8 cellular contexts compared by ENCODE assay signal in genomic region chr4:139301143-139301820, GRCh38. TPM values are rescaled to one million over a fixed set of nuclear protein-coding genes. Genes with fewer than 3 reads are reported as not detected.
DNase-seq lines count a peak whose midpoint lies in the region; ATAC-seq, FAIRE-seq and TF ChIP-seq lines count a peak whose summit lies in the region.

TSS of gene NAA15 (plus strand) at chr4:139301505. CDS start at chr4:139301778, 273 bp downstream.

- no TSS peak for BruUV-seq in HepG2 (replicated peaks; lab: Mats Ljungman, UMichigan)

- peak; percentile 93 for FAIRE-seq in HepG2 (lab: Jason Lieb, UNC)

- POLR2A ChIA-PET in HepG2 (lab: Yijun Ruan, JAX) = interaction anchor here (0.7 to 3.1 kb wide), 19 partner anchors 8 to 364 kb away, joined by 3 to 37 read pairs (median 4); partner anchors contain the start of genes ELF2, MGST2 and NOCT

- H3K9ac ChIP-seq in HepG2 (ENCODE audit: insufficient read depth, low read depth, low read length) = peak within 1 kb of the TSS; percentile 92

- no peak for TF ChIP-seq RAD21 in HepG2 (CRISPR knock-in tag; IDR thresholded peaks at IDR 0.05)

- peak within 1 kb of the TSS; percentile 90 for H2AFZ ChIP-seq in HepG2 (ENCODE audit: low read length)

- DNase-seq in NCI-H774 (lab: John Stamatoyannopoulos, UW) (peak; percentile 90), dermis blood vessel endothelial cell (peak; percentile 99), HepG2 (ENCODE audit: low spot score) (peak; percentile 96)
- DNase-seq in activated CD4-positive, alpha-beta T cell treated with anti-CD3 and anti-CD28 coated beads, Interleukin-2, amount 50 U/mL, for 4 hours = peak; percentile 97
- peak; percentile 96 for DNase-seq in stimulated activated CD4-positive, alpha-beta T cell treated with anti-CD3 and anti-CD28 coated beads, Interleukin-4, amount 100 ng/mL, for 1 hour

- under 1% methylated on average over 36 of the region's 59 CpGs for WGBS in HepG2 (ENCODE audit: low lambda C conversion rate)

- in situ Hi-C loops in HepG2 (cut with HindIII; ENCODE audit: extremely low pct_ligation_motif_present, low pct_unique_long_range_greater_than_20kb) = loop anchor here (10.0 kb wide), 1 partner anchor 216 kb away; no protein-coding TSS in a partner anchor

- peak; percentile 77 to 93 for TF ChIP-seq POLR2A in HepG2 (IDR thresholded peaks at IDR 0.05; ENCODE audit: insufficient read depth in 1 of 2, low read depth in 2 of 2, low read length in 2 of 2)

- intact Hi-C loops in HepG2 (cut with micrococcal nuclease; ENCODE audit: unreplicated experiment) = loop anchor here (2.0 to 5.0 kb wide), 5 partner anchors 124 to 284 kb away; partner anchors contain the start of genes ELF2, NOCT and RAB33B

- H3K4me2 ChIP-seq in HepG2 (ENCODE audit: low read depth, low read length) = peak within 1 kb of the TSS; percentile 73

- H3K4me1 ChIP-seq in HepG2 (ENCODE audit: insufficient read depth, low read length) = peaks cover 69% of the 10 kb centered on the region

- peaks cover 21% of the 10 kb centered on the region for H4K20me1 ChIP-seq in HepG2 (ENCODE audit: insufficient read depth, low read length)

- peak within 1 kb of the TSS; percentile 90 for H3K27ac ChIP-seq in C4-2B
- H3K27ac ChIP-seq in HepG2 (ENCODE audit: extremely low read length, insufficient read depth, low read length) = peak within 1 kb of the TSS; percentile 86

- TF ChIP-seq EP300 in HepG2 (IDR thresholded peaks at IDR 0.05; ENCODE audit: low read depth in 2 of 2, low read length in 2 of 2) (peak; percentile 34 to 41; a peak in 1 of 4 replicates), HepG2 (CRISPR knock-in tag; IDR thresholded peaks at IDR 0.05; ENCODE audit: borderline replicate concordance) (no peak)

- ATAC-seq in GM19395 (IDR thresholded peaks at IDR 0.05; ENCODE audit: unreplicated experiment) = peak; percentile 83
- peak; percentile 81 for ATAC-seq in HG03565 (IDR thresholded peaks at IDR 0.05; ENCODE audit: unreplicated experiment)
- peak; percentile 95 for ATAC-seq in HepG2

- H3K27me3 ChIP-seq in HepG2 (ENCODE audit: control insufficient read depth in 1 of 2, insufficient read depth in 2 of 2, low read length in 2 of 2) = no peaks in the 10 kb centered on the region; a peak in 1 of 5 replicates

- peak within 1 kb of the TSS; percentile 91 to 98 (median 94) for H3K4me3 ChIP-seq in HepG2 (replicated peaks in 1 of 3; ENCODE audit: insufficient read depth in 1 of 3, low read depth in 2 of 3, low read length in 3 of 3)

- H3K36me3 ChIP-seq in HepG2 (replicated peaks in 1 of 2; ENCODE audit: control insufficient read depth in 1 of 2, insufficient read depth in 2 of 2, low read length in 2 of 2) = peaks cover 0 to 3% of the 10 kb centered on the region in 2 experiments; a peak in 2 of 5 replicates

- no peaks in the 10 kb centered on the region for H3K9me3 ChIP-seq in HepG2 (ENCODE audit: low read length)

- peaks cover 62% of the 10 kb centered on the region for H3K79me2 ChIP-seq in HepG2 (ENCODE audit: insufficient read depth, low read length)

- no peak for TF ChIP-seq CTCF in C4-2B (conservative IDR thresholded peaks at IDR 0.05)
- TF ChIP-seq CTCF in HepG2 (CRISPR knock-in tag; IDR thresholded peaks at IDR 0.05) = peak; percentile 29; the same call in 1 of the 2 replicates

- CTCF ChIA-PET in HepG2 (lab: Yijun Ruan, JAX; ENCODE audit: low intra/inter-chr PET ratio, low total read pairs) = no interaction called here

TF ChIP-seq in HepG2, 621 proteins besides CTCF, POLR2A, EP300 and RAD21 (continues in another document):
- TF ChIP-seq ZNF101 (CRISPR knock-in tag; IDR thresholded peaks at IDR 0.05; ENCODE audit: borderline replicate concordance, low read depth) = no peak
- no peak; the same call in 1 of the 2 replicates for TF ChIP-seq ZNF503 (CRISPR knock-in tag; IDR thresholded peaks at IDR 0.05)
- peak; percentile 94 for TF ChIP-seq KAT8 (CRISPR knock-in tag; IDR thresholded peaks at IDR 0.05)
- TF ChIP-seq TRIM24 (CRISPR knock-in tag; IDR thresholded peaks at IDR 0.05) = no peak
- peak; percentile 42; the same call in 1 of the 2 replicates for TF ChIP-seq ZHX1 (CRISPR knock-in tag; IDR thresholded peaks at IDR 0.05; ENCODE audit: low read depth)
- no peak for TF ChIP-seq ZNF674 (CRISPR knock-in tag; IDR thresholded peaks at IDR 0.05; ENCODE audit: low read depth)
- peak; percentile 98 for TF ChIP-seq YY1 (IDR thresholded peaks at IDR 0.05; ENCODE audit: insufficient read depth, insufficient replicate concordance, low read depth, low read length)
- no peak for TF ChIP-seq ZNF569 (CRISPR knock-in tag; IDR thresholded peaks at IDR 0.05; ENCODE audit: borderline replicate concordance)
- 0 out of 2 replicates have a peak, but pooled peaks have one; percentile 11 for TF ChIP-seq ZNF275 (CRISPR knock-in tag; IDR thresholded peaks at IDR 0.05; ENCODE audit: borderline replicate concordance)
- no peak for TF ChIP-seq JUNB (CRISPR knock-in tag; IDR thresholded peaks at IDR 0.05; ENCODE audit: borderline replicate concordance)
- TF ChIP-seq HCFC1 (IDR thresholded peaks at IDR 0.05; ENCODE audit: low read depth, low read length) = peak; percentile 58; the same call in 1 of the 2 replicates
- TF ChIP-seq ZNF776 (CRISPR knock-in tag; IDR thresholded peaks at IDR 0.05) = no peak; the same call in 1 of the 2 replicates

RNA-seq across cellular contexts. Expression of gene NAA15, which starts in this region (rescaled TPM):
- total RNA-seq in dermis blood vessel endothelial cell = 23.7 and 34.6 TPM in 2 replicates
- total RNA-seq in HepG2 (2016; rRNA removed; fragmentation: Illumina TruSeq; extraction: Trizol) = 50.2 and 81.2 TPM in 2 replicates
- total RNA-seq in HepG2 (2016; cell fraction: cytosol; rRNA removed; fragmentation: Illumina TruSeq; extraction: Trizol; ENCODE audit: low read depth) = 6.3 and 7.1 TPM in 2 replicates
- 48.6 and 78.2 TPM in 2 replicates for total RNA-seq in HepG2 (2016; cell fraction: insoluble cytoplasmic fraction; rRNA removed; fragmentation: Illumina TruSeq; extraction: Trizol)
- total RNA-seq in HepG2 (2016; cell fraction: membrane; rRNA removed; fragmentation: Illumina TruSeq; extraction: Trizol) = 10.9 and 12.9 TPM in 2 replicates
- total RNA-seq in HepG2 (2016; cell fraction: nucleus; rRNA removed; fragmentation: Illumina TruSeq; extraction: Trizol) = 48.8 and 52.3 TPM in 2 replicates
- 4.9 and 6.2 TPM in 2 replicates for polyA plus RNA-seq in HepG2 (2011; rRNA removed)
- 1.9 and 3.3 TPM in 2 replicates for polyA plus RNA-seq in HepG2 (2011; cell fraction: cytosol; rRNA removed)
- polyA plus RNA-seq in HepG2 (2011; cell fraction: nucleus; rRNA removed) = 3.9 and 5.4 TPM in 2 replicates
- 16.0 and 16.8 TPM in 2 replicates for polyA plus RNA-seq in HepG2 (2012)
- polyA plus RNA-seq in HepG2 (2016; cell fraction: cytosol; fragmentation: Illumina TruSeq; extraction: Trizol; ENCODE audit: low read depth) = 0.85 and 1.0 TPM in 2 replicates
- 36.8 and 38.9 TPM in 2 replicates for polyA plus RNA-seq in HepG2 (2016; cell fraction: insoluble cytoplasmic fraction; fragmentation: Illumina TruSeq; extraction: Trizol; ENCODE audit: low read depth)
- polyA plus RNA-seq in HepG2 (2016; cell fraction: membrane; fragmentation: Illumina TruSeq; extraction: Trizol; ENCODE audit: low read depth) = 4.0 and 4.5 TPM in 2 replicates
- 16.5 and 20.2 TPM in 2 replicates for polyA plus RNA-seq in HepG2 (2016; cell fraction: nucleus; fragmentation: Illumina TruSeq; extraction: Trizol; ENCODE audit: insufficient read depth, low read depth)
- 3.7 and 7.0 TPM in 2 replicates for polyA minus RNA-seq in HepG2 (2011; rRNA and poly(A)+ RNA removed; ENCODE audit: low replicate concordance)
- 15.4 and 18.9 TPM in 2 replicates for polyA minus RNA-seq in HepG2 (2011; cell fraction: cytosol; rRNA and poly(A)+ RNA removed)
- 53.0 and 55.0 TPM in 2 replicates for polyA minus RNA-seq in HepG2 (2011; cell fraction: nucleus; rRNA and poly(A)+ RNA removed)

Comparison
In these comparisons a context has a peak if more than half of its experiments do, and no peak if none do; other contexts are left out.
1. Peak in every context shown above with its lines: DNase-seq, ATAC-seq, H3K4me3 ChIP-seq and H3K27ac ChIP-seq.